Comparison of ENCODE assay signal across 1 cellular context in the genomic region with DNA sequence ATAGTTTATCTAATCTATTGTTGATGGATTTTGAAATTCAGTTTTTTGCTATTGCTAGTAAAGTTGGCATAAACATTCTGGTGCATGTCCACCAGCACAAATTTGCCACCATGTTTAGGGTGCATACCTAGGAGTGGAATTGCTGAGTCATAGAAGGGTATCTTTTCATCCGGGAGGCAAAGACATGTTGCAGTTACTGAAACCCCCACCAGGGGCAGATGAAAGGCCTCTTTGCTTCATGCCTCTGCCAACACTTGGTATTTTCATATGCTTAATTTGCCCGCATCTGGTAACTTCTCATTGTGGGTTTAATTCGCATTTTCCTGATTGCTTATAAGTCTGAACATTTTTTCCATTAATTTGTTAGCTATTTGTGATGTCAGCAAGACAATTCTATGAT.
TF ChIP-seq lines count a peak whose summit lies in the region.

No MANE protein-coding gene starts in this region.

TF ChIP-seq in GM23338, 12 proteins besides CTCF, POLR2A, EP300 and RAD21 (continued from another document):
- TF ChIP-seq POLR2AphosphoS5 (IDR thresholded peaks at IDR 0.05; ENCODE audit: low read depth): no peak
- no peak for TF ChIP-seq ETS1 (IDR thresholded peaks at IDR 0.05)
- TF ChIP-seq EZH2phosphoT487 (IDR thresholded peaks at IDR 0.05; ENCODE audit: unreplicated experiment): no peak
- no peak for TF ChIP-seq STAT1 (IDR thresholded peaks at IDR 0.05; ENCODE audit: unreplicated experiment)
- TF ChIP-seq, protein P1, sequence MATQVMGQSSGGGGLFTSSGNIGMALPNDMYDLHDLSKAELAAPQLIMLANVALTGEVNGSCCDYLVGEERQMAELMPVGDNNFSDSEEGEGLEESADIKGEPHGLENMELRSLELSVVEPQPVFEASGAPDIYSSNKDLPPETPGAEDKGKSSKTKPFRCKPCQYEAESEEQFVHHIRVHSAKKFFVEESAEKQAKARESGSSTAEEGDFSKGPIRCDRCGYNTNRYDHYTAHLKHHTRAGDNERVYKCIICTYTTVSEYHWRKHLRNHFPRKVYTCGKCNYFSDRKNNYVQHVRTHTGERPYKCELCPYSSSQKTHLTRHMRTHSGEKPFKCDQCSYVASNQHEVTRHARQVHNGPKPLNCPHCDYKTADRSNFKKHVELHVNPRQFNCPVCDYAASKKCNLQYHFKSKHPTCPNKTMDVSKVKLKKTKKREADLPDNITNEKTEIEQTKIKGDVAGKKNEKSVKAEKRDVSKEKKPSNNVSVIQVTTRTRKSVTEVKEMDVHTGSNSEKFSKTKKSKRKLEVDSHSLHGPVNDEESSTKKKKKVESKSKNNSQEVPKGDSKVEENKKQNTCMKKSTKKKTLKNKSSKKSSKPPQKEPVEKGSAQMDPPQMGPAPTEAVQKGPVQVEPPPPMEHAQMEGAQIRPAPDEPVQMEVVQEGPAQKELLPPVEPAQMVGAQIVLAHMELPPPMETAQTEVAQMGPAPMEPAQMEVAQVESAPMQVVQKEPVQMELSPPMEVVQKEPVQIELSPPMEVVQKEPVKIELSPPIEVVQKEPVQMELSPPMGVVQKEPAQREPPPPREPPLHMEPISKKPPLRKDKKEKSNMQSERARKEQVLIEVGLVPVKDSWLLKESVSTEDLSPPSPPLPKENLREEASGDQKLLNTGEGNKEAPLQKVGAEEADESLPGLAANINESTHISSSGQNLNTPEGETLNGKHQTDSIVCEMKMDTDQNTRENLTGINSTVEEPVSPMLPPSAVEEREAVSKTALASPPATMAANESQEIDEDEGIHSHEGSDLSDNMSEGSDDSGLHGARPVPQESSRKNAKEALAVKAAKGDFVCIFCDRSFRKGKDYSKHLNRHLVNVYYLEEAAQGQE (IDR thresholded peaks at IDR 0.05; ENCODE audit: unreplicated experiment): no peak
- TF ChIP-seq EZH2 (IDR thresholded peaks at IDR 0.05; ENCODE audit: low read depth, unreplicated experiment): no peak
